ENCODE assay signal across 20 cellular contexts in genomic region chr13:84609716-84610115, GRCh38.
DNase-seq lines count a peak whose midpoint lies in the region; ATAC-seq, FAIRE-seq and TF ChIP-seq lines count a peak whose summit lies in the region.
"Had no signal": no experiment of that assay in that cellular context is flagged by ENCODE, and none has a peak within 500 bp of the region (broad histone marks: within the 10 kb centered on the region; RNA-seq: fewer than 3 reads in every experiment).

No MANE protein-coding gene starts in this region.

- peaks cover 2% of the 10 kb centered on the region for H3K4me1 Mint-ChIP-seq in astrocyte (ENCODE audit: low read depth, unreplicated experiment)
- H3K4me1 Mint-ChIP-seq: brain, GM23338, IgD-negative memory B cell had no signal

- H3K27ac ChIP-seq in astrocyte (ENCODE audit: low read depth, low read length) (no peak overlapping the region), foreskin keratinocyte (no peak overlapping the region), esophagus squamous epithelium (no peak overlapping the region)
- H3K27ac ChIP-seq: dorsolateral prefrontal cortex, PC-9, VCaP had no signal

- peak; percentile 9 for FAIRE-seq in astrocyte (lab: Jason Lieb, UNC)

- no peaks in the 10 kb centered on the region for H3K9me3 ChIP-seq in astrocyte (ENCODE audit: insufficient read depth, low read depth, low read length)
- H3K9me3 ChIP-seq in esophagus squamous epithelium: no peaks in the 10 kb centered on the region

- peaks cover 2% of the 10 kb centered on the region for H3K27me3 Mint-ChIP-seq in astrocyte (ENCODE audit: low read depth, unreplicated experiment)
- H3K27me3 Mint-ChIP-seq: brain, IgD-negative memory B cell had no signal

- H3K4me3 ChIP-seq in astrocyte (ENCODE audit: insufficient read depth, low read depth, low read length) (no peak overlapping the region), esophagus squamous epithelium (no peak overlapping the region)
- H3K4me3 ChIP-seq: dorsolateral prefrontal cortex, GM23338, PC-9 had no signal

- H4K20me1 ChIP-seq in astrocyte (ENCODE audit: insufficient read depth, low read length): no peaks in the 10 kb centered on the region

- H3K4me2 ChIP-seq in astrocyte (ENCODE audit: low read length): no peak overlapping the region
- H3K4me2 ChIP-seq: GM23338, PC-9 had no signal

- in situ Hi-C loops in ACHN (cut with HindIII; ENCODE audit: low pct_ligation_motif_present, low pct_unique_long_range_greater_than_20kb, low sequenced_read_pairs): no loop called here

- TF ChIP-seq CTCF in astrocyte (IDR thresholded peaks at IDR 0.05; ENCODE audit: insufficient read depth, low read depth, low read length): no peak
- no peak for TF ChIP-seq CTCF in foreskin keratinocyte (conservative IDR thresholded peaks at IDR 0.05)
- TF ChIP-seq CTCF in esophagus squamous epithelium (IDR thresholded peaks at IDR 0.05): no peak

- no peaks in the 10 kb centered on the region for H3K36me3 Mint-ChIP-seq in astrocyte (ENCODE audit: low read depth, unreplicated experiment)
- no peaks in the 10 kb centered on the region for H3K36me3 Mint-ChIP-seq in activated naive CD4-positive, alpha-beta T cell treated with anti-CD3 and anti-CD28 coated beads, Interleukin-2, amount 50 U/mL, for 72 hours
- H3K36me3 Mint-ChIP-seq: brain, IgD-negative memory B cell had no signal

- no peak overlapping the region for H2AFZ ChIP-seq in astrocyte (ENCODE audit: low read depth, low read length)
- H2AFZ ChIP-seq: GM23338, PC-9 had no signal

- no peaks in the 10 kb centered on the region for H3K79me2 ChIP-seq in astrocyte (ENCODE audit: insufficient read depth, low read length)

- H3K27me3 ChIP-seq in astrocyte (ENCODE audit: insufficient read depth, low read length): no peaks in the 10 kb centered on the region
- no peaks in the 10 kb centered on the region for H3K27me3 ChIP-seq in foreskin keratinocyte
- no peaks in the 10 kb centered on the region for H3K27me3 ChIP-seq in esophagus squamous epithelium
- H3K27me3 ChIP-seq: dorsolateral prefrontal cortex had no signal

- H3K36me3 ChIP-seq in astrocyte (ENCODE audit: insufficient read depth, low read length) (no peaks in the 10 kb centered on the region), esophagus squamous epithelium (no peaks in the 10 kb centered on the region)

- H3K27ac Mint-ChIP-seq in astrocyte (ENCODE audit: unreplicated experiment): no peak overlapping the region
- no peak overlapping the region for H3K27ac Mint-ChIP-seq in activated naive CD4-positive, alpha-beta T cell treated with anti-CD3 and anti-CD28 coated beads, Interleukin-2, amount 50 U/mL, for 72 hours
- H3K27ac Mint-ChIP-seq: activated CD8-positive, alpha-beta T cell treated with anti-CD3 and anti-CD28 coated beads, Interleukin-2, amount 10 ng/mL, durations not matched to agents 7 days and 5 days; activated T-helper 2 cell treated with anti-CD3 and anti-CD28 coated beads, Interferon-gamma antibody, Interleukin-2, Interleukin-4, amounts not matched to agents 10 μg/mL and 5 μg/mL and 100 μg/mL, durations not matched to agents 14 hours and 24 hours and 36 hours; brain; GM23338; IgD-negative memory B cell; nephron had no signal

- no peak for TF ChIP-seq POLR2A in esophagus squamous epithelium (IDR thresholded peaks at IDR 0.05)

- DNase-seq in ACHN (peak; percentile 83), HS-27A (ENCODE audit: low read depth) (peak; percentile 4), astrocyte (ENCODE audit: low read depth) (peak; percentile 80), foreskin keratinocyte (peak; percentile 55 to 77), T1000 (lab: John Stamatoyannopoulos, UW) (no peak), esophagus squamous epithelium (lab: John Stamatoyannopoulos, UW) (no peak)
- DNase-seq in activated naive CD4-positive, alpha-beta T cell treated with anti-CD3 and anti-CD28 coated beads, Interleukin-2, amount 50 U/mL, for 72 hours (ENCODE audit: low spot score in 2 of 2): no peak
- DNase-seq: activated CD8-positive, alpha-beta T cell treated with anti-CD3 and anti-CD28 coated beads, Interleukin-2, amount 10 ng/mL, durations not matched to agents 7 days and 5 days; dorsolateral prefrontal cortex; foreskin melanocyte; NCI-H1417; PC-9; retina had no signal

- H3K4me1 ChIP-seq in astrocyte (ENCODE audit: insufficient read depth, low read length) (peaks cover 6% of the 10 kb centered on the region), foreskin keratinocyte (peaks cover 9% of the 10 kb centered on the region), esophagus squamous epithelium (peaks cover 0 to 5% (median 0%) of the 10 kb centered on the region in 3 donors)

- no peaks in the 10 kb centered on the region for H3K9me3 Mint-ChIP-seq in astrocyte (ENCODE audit: unreplicated experiment)
- peaks cover 8 to 9% of the 10 kb centered on the region in 2 donors for H3K9me3 Mint-ChIP-seq in activated naive CD4-positive, alpha-beta T cell treated with anti-CD3 and anti-CD28 coated beads, Interleukin-2, amount 50 U/mL, for 72 hours
- H3K9me3 Mint-ChIP-seq: brain, GM23338, nephron had no signal

- no peak overlapping the region for H3K4me3 Mint-ChIP-seq in astrocyte (ENCODE audit: unreplicated experiment)
- H3K4me3 Mint-ChIP-seq: activated CD8-positive, alpha-beta T cell treated with anti-CD3 and anti-CD28 coated beads, Interleukin-2, amount 10 ng/mL, durations not matched to agents 7 days and 5 days; brain; GM23338; IgD-negative memory B cell; nephron had no signal

- intact Hi-C loops in esophagus squamous epithelium (cut with DNase I): no loop called here

- peak; percentile 97 for ATAC-seq in foreskin keratinocyte
- ATAC-seq in HG02840 (IDR thresholded peaks at IDR 0.05; ENCODE audit: low FRiP score, unreplicated experiment): no peak
- ATAC-seq in activated naive CD4-positive, alpha-beta T cell treated with anti-CD3 and anti-CD28 coated beads, Interleukin-2, amount 50 U/mL, for 72 hours: no peak
- ATAC-seq: activated CD8-positive, alpha-beta T cell treated with anti-CD3 and anti-CD28 coated beads, Interleukin-2, amount 10 ng/mL, durations not matched to agents 7 days and 5 days; GM23338 had no signal

- 30 to 65% methylated on average over 1 of the region's 1 CpG for WGBS in esophagus squamous epithelium, 2 donors

- H3K9ac ChIP-seq in astrocyte (ENCODE audit: low read length): no peak overlapping the region

Comparison
In these comparisons a context has a peak if more than half of its experiments do, and no peak if none do; other contexts are left out.
1. DNase-seq: peak in ACHN (single experiment), HS-27A (single experiment), astrocyte (single experiment) and foreskin keratinocyte (2 of 2); none in T1000 (single experiment), activated naive CD4-positive, alpha-beta T cell treated with anti-CD3 and anti-CD28 coated beads, Interleukin-2, amount 50 U/mL, for 72 hours (0 of 2) and esophagus squamous epithelium (single experiment).